37 cellular contexts compared by ENCODE assay signal in genomic region chr14:42172304-42172703, GRCh38.
"Had no signal": no experiment of that assay in that cellular context is flagged by ENCODE, and none has a peak within 500 bp of the region (broad histone marks: within the 10 kb centered on the region; RNA-seq: fewer than 3 reads in every experiment).

No MANE protein-coding gene starts in this region.

- H3K36me3 ChIP-seq: MG63 had no signal

- H3K4me3 ChIP-seq: MG63 had no signal

- H3K9me3 ChIP-seq: MG63 had no signal

- DNase-seq: Karpas-422, Kasumi-1, MG63, MM.1S, MV-4-11, NCI-H1048, NCI-H1092, NCI-H1092 treated with DMSO at 0.1 percent for 48 hours, NCI-H1105, NCI-H1105 treated with DMSO at 0.1 percent for 48 hours, NCI-H1417, NCI-H1417 treated with DMSO at 0.1 percent for 48 hours, NCI-H1436, NCI-H1436 treated with DMSO at 0.1 percent for 48 hours, NCI-H146, NCI-H1694, NCI-H1694 treated with DMSO at 0.1 percent for 48 hours, NCI-H187, NCI-H187 treated with DMSO at 0.1 percent for 48 hours, NCI-H1930, NCI-H2029, NCI-H2029 treated with DMSO at 0.1 percent for 48 hours, NCI-H2081, NCI-H2081 treated with DMSO at 0.1 percent for 48 hours, NCI-H2107, NCI-H2171, NCI-H2171 treated with DMSO at 0.1 percent for 48 hours, NCI-H2227 treated with DMSO at 0.1 percent for 48 hours, NCI-H226, NCI-H345, NCI-H446, NCI-H446 treated with DMSO at 0.1 percent for 48 hours, NCI-H510A, NCI-H510A treated with DMSO at 0.1 percent for 48 hours, NCI-H524, NCI-H524 treated with DMSO at 0.1 percent for 48 hours, NCI-H526 had no signal

- H3K27me3 ChIP-seq: MG63 had no signal
